Comparison of ENCODE assay signal across 6 cellular contexts in the genomic region with DNA sequence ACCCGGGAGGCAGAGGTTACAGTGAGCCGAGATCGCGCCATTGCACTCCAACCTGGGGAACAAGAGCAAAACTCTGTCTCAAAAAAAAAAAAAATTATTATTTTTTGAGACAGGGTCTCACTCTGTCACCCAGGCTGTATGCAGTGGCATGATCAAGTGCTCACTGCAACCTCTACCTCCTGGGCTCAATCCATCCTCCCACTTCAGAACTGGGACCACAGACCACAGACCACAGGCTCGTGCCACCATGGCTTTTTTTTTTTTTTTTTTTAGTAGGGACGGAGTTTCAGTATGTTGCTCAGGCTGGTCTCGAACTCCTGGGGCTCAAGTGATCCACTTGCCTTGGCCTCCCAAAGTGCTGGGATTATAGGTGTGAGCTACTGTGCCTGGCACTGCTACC. TPM values are rescaled to one million over a fixed set of nuclear protein-coding genes. Genes with fewer than 3 reads are reported as not detected.
DNase-seq lines count a peak whose midpoint lies in the region; ATAC-seq and TF ChIP-seq lines count a peak whose summit lies in the region.
"Not testable (repeated sequence)": the region's sequence is repeated elsewhere in the genome, so short reads cannot be mapped to it uniquely, and the experiment has no call there.

No MANE protein-coding gene starts in this region.

- not testable (repeated sequence) for H3K4me3 ChIP-seq in Jurkat, Clone E6-1 (ENCODE audit: low read length)

- CTCF ChIA-PET in activated CD4-positive, alpha-beta T cell treated with anti-CD3 and anti-CD28 coated beads for 36 hours (lab: Charles Lee) = interaction anchor here (0.7 kb wide), 1 partner anchor 126 kb away, joined by 3 read pairs; no protein-coding TSS in a partner anchor
- CTCF ChIA-PET in activated CD8-positive, alpha-beta T cell treated with anti-CD3 and anti-CD28 coated beads for 36 hours (lab: Charles Lee); activated naive CD4-positive, alpha-beta T cell treated with anti-CD3 and anti-CD28 coated beads, Interleukin-2, amount 10 ng/mL, durations not matched to agents 7 days and 5 days (lab: Charles Lee): not testable (repeated sequence)

- H3K27me3 Mint-ChIP-seq in activated CD4-positive, alpha-beta T cell treated with anti-CD3 and anti-CD28 coated beads for 36 hours; activated CD8-positive, alpha-beta T cell treated with anti-CD3 and anti-CD28 coated beads for 36 hours: not testable (repeated sequence)
- peaks cover 11% of the 10 kb centered on the region for H3K27me3 Mint-ChIP-seq in activated naive CD4-positive, alpha-beta T cell treated with anti-CD3 and anti-CD28 coated beads, Interleukin-2, amount 10 ng/mL, durations not matched to agents 7 days and 5 days

- H3K9me3 Mint-ChIP-seq in activated CD4-positive, alpha-beta T cell treated with anti-CD3 and anti-CD28 coated beads for 36 hours (ENCODE audit: low read depth); activated CD8-positive, alpha-beta T cell treated with anti-CD3 and anti-CD28 coated beads for 36 hours; activated naive CD4-positive, alpha-beta T cell treated with anti-CD3 and anti-CD28 coated beads, Interleukin-2, amount 10 ng/mL, durations not matched to agents 7 days and 5 days: not testable (repeated sequence)

- TF ChIP-seq CTCF in activated CD8-positive, alpha-beta T cell treated with anti-CD3 and anti-CD28 coated beads for 36 hours (IDR thresholded peaks at IDR 0.05) = not testable (repeated sequence)

- H3K36me3 Mint-ChIP-seq in activated CD4-positive, alpha-beta T cell treated with anti-CD3 and anti-CD28 coated beads for 36 hours (ENCODE audit: low read depth) = peaks cover 21% of the 10 kb centered on the region
- peaks cover 29% of the 10 kb centered on the region for H3K36me3 Mint-ChIP-seq in activated CD8-positive, alpha-beta T cell treated with anti-CD3 and anti-CD28 coated beads for 36 hours (ENCODE audit: low read depth)
- H3K36me3 Mint-ChIP-seq in activated naive CD4-positive, alpha-beta T cell treated with anti-CD3 and anti-CD28 coated beads, Interleukin-2, amount 10 ng/mL, durations not matched to agents 7 days and 5 days = peaks cover 15% of the 10 kb centered on the region

- POLR2A ChIA-PET in activated CD4-positive, alpha-beta T cell treated with anti-CD3 and anti-CD28 coated beads for 36 hours (lab: Charles Lee); activated CD8-positive, alpha-beta T cell treated with anti-CD3 and anti-CD28 coated beads for 36 hours (lab: Charles Lee): not testable (repeated sequence)

- peaks cover 27% of the 10 kb centered on the region for H3K4me1 Mint-ChIP-seq in activated CD4-positive, alpha-beta T cell treated with anti-CD3 and anti-CD28 coated beads for 36 hours
- peaks cover 27% of the 10 kb centered on the region for H3K4me1 Mint-ChIP-seq in activated CD8-positive, alpha-beta T cell treated with anti-CD3 and anti-CD28 coated beads for 36 hours (ENCODE audit: low read depth)
- H3K4me1 Mint-ChIP-seq in activated naive CD4-positive, alpha-beta T cell treated with anti-CD3 and anti-CD28 coated beads, Interleukin-2, amount 10 ng/mL, durations not matched to agents 7 days and 5 days = peaks cover 31% of the 10 kb centered on the region

- intact Hi-C loops in activated CD4-positive, alpha-beta T cell treated with anti-CD3 and anti-CD28 coated beads for 36 hours (cut with DNase I, micrococcal nuclease) = loop anchor here (5.0 kb wide), 4 partner anchors 193 to 1852 kb away; a partner anchor contains a TSS
- intact Hi-C loops in activated CD8-positive, alpha-beta T cell treated with anti-CD3 and anti-CD28 coated beads for 36 hours (cut with micrococcal nuclease) = not testable (repeated sequence)

- DNase-seq in Jurkat, Clone E6-1 (ENCODE audit: low read depth, low spot score) = peak; percentile 53
- DNase-seq in MV-4-11 (lab: John Stamatoyannopoulos, UW) (peak; percentile 69), OCI-M1 (lab: John Stamatoyannopoulos, UW) (peak; percentile 69)
- peak; percentile 7 for DNase-seq in activated CD4-positive, alpha-beta T cell treated with anti-CD3 and anti-CD28 coated beads for 36 hours
- DNase-seq in activated CD8-positive, alpha-beta T cell treated with anti-CD3 and anti-CD28 coated beads for 36 hours = peak; percentile 24
- DNase-seq in activated naive CD4-positive, alpha-beta T cell treated with anti-CD3 and anti-CD28 coated beads, Interleukin-2, amount 10 ng/mL, durations not matched to agents 7 days and 5 days = peak; percentile 22

- not testable (repeated sequence) for ATAC-seq in activated CD4-positive, alpha-beta T cell treated with anti-CD3 and anti-CD28 coated beads for 36 hours; activated CD8-positive, alpha-beta T cell treated with anti-CD3 and anti-CD28 coated beads for 36 hours

- not testable (repeated sequence) for H3K27ac Mint-ChIP-seq in activated CD4-positive, alpha-beta T cell treated with anti-CD3 and anti-CD28 coated beads for 36 hours; activated CD8-positive, alpha-beta T cell treated with anti-CD3 and anti-CD28 coated beads for 36 hours
- H3K27ac Mint-ChIP-seq in activated naive CD4-positive, alpha-beta T cell treated with anti-CD3 and anti-CD28 coated beads, Interleukin-2, amount 10 ng/mL, durations not matched to agents 7 days and 5 days = peak overlapping the region; percentile 28

- not testable (repeated sequence) for H3K4me3 Mint-ChIP-seq in activated CD4-positive, alpha-beta T cell treated with anti-CD3 and anti-CD28 coated beads for 36 hours; activated CD8-positive, alpha-beta T cell treated with anti-CD3 and anti-CD28 coated beads for 36 hours; activated naive CD4-positive, alpha-beta T cell treated with anti-CD3 and anti-CD28 coated beads, Interleukin-2, amount 10 ng/mL, durations not matched to agents 7 days and 5 days

RNA-seq across cellular contexts. Expression of a gene that starts 1.9 kb away (rescaled TPM):
- polyA plus RNA-seq in Jurkat, Clone E6-1 (2012; ENCODE audit: insufficient read depth, insufficient read length) = 54.3 TPM
- 10 to 100 TPM; 70.0 to 79.8 TPM for total RNA-seq in activated CD4-positive, alpha-beta T cell treated with anti-CD3 and anti-CD28 coated beads for 36 hours
- 10 to 100 TPM; 56.0 to 67.2 TPM for total RNA-seq in activated CD8-positive, alpha-beta T cell treated with anti-CD3 and anti-CD28 coated beads for 36 hours

Comparison
In these comparisons a context has a peak if more than half of its experiments do, and no peak if none do; other contexts are left out.
1. DNase-seq: peak in every context shown above with its lines; median percentile 69 in MV-4-11; 69 in OCI-M1; 53 in Jurkat, Clone E6-1; 24 in activated CD8-positive, alpha-beta T cell treated with anti-CD3 and anti-CD28 coated beads for 36 hours; 22 in activated naive CD4-positive, alpha-beta T cell treated with anti-CD3 and anti-CD28 coated beads, Interleukin-2, amount 10 ng/mL, durations not matched to agents 7 days and 5 days; 7 in activated CD4-positive, alpha-beta T cell treated with anti-CD3 and anti-CD28 coated beads for 36 hours.